ENCODE assay signal across 19 cellular contexts in the genomic region with DNA sequence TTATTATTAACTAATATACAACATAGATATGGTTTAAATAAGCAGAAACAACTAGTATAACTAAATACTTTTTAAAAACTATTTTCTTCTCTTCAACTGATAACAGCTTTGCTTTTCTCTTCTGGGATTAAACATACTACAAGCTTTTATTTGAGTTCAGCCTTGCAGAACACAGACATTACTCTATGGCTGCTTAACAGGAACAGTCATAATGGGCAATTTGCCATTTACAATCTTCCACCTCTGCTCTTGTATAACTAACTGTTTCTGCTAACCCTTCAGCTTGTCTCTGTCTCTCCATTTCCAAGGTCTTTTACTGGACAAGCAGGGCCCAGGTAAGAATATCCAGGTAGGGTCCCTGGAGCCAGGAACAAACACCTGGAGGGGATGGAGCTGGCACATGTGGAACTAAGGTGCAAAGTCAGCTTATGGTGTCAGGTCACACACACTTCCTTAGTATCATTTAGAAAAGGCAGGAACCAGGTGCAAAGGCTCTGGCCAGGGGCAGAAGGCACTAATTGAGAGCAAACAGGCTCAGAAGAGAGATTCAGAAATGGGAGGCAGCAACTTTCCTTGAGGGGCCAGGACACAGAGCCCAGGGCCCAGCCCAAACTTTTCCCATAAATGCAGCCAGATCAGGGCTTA.
DNase-seq lines count a peak whose midpoint lies in the region; ATAC-seq and TF ChIP-seq lines count a peak whose summit lies in the region.
"Had no signal": no experiment of that assay in that cellular context is flagged by ENCODE, and none has a peak within 500 bp of the region (broad histone marks: within the 10 kb centered on the region; RNA-seq: fewer than 3 reads in every experiment).

No MANE protein-coding gene starts in this region.

- no peak overlapping the region for H3K27ac ChIP-seq in RWPE2 (ENCODE audit: poor library complexity, severe bottlenecking)
- no peak overlapping the region for H3K27ac ChIP-seq in substantia nigra (ENCODE audit: low read depth, low read length, poor library complexity, severe bottlenecking)
- H3K27ac ChIP-seq: SJCRH30, upper lobe of left lung had no signal

- no peaks in the 10 kb centered on the region for H3K4me1 Mint-ChIP-seq in activated T-helper 1 cell treated with anti-CD3 and anti-CD28 coated beads, Interleukin-12 subunit alpha, Interleukin-12 subunit beta, Interleukin-2, Interleukin-4 antibody, amounts not matched to agents 30 ng/mL and 10 ng/mL and 1 ng/mL, durations not matched to agents 14 hours and 24 hours and 36 hours (ENCODE audit: low read depth)
- H3K4me1 Mint-ChIP-seq: activated naive CD8-positive, alpha-beta T cell treated with anti-CD3 and anti-CD28 coated beads, Interleukin-2, amount 10 ng/mL, durations not matched to agents 7 days and 5 days; stimulated activated memory B cell treated with anti-CD40 and anti-IgM and Interleukin-4, amounts not matched to agents 10 μg/mL and 1 μg/mL and 100 μg/mL, for 72 hours had no signal

- ATAC-seq in RWPE2 (ENCODE audit: low read depth) (0 out of 3 replicates have a peak, but pooled peaks have one; percentile 19), HG03354 (IDR thresholded peaks at IDR 0.05; ENCODE audit: poor library complexity, severe bottlenecking, unreplicated experiment) (no peak)
- ATAC-seq: HepG2; stimulated activated memory B cell treated with anti-CD40 and anti-IgM and Interleukin-4, amounts not matched to agents 10 μg/mL and 1 μg/mL and 100 μg/mL, for 72 hours had no signal

- no peak overlapping the region for H3K4me3 Mint-ChIP-seq in activated T-helper 1 cell treated with anti-CD3 and anti-CD28 coated beads, Interleukin-12 subunit alpha, Interleukin-12 subunit beta, Interleukin-2, Interleukin-4 antibody, amounts not matched to agents 30 ng/mL and 10 ng/mL and 1 ng/mL, durations not matched to agents 14 hours and 24 hours and 36 hours
- H3K4me3 Mint-ChIP-seq: activated naive CD8-positive, alpha-beta T cell treated with anti-CD3 and anti-CD28 coated beads, Interleukin-2, amount 10 ng/mL, durations not matched to agents 7 days and 5 days; activated T-cell treated with anti-CD3 and anti-CD28 coated beads, Interleukin-2, amount 50 U/mL, for 24 hours; stimulated activated memory B cell treated with anti-CD40 and anti-IgM and Interleukin-4, amounts not matched to agents 10 μg/mL and 1 μg/mL and 100 μg/mL, for 72 hours had no signal

- no peaks in the 10 kb centered on the region for H3K27me3 ChIP-seq in RWPE2 (ENCODE audit: insufficient read depth, poor library complexity, severe bottlenecking)
- H3K27me3 ChIP-seq: SJCRH30, upper lobe of left lung had no signal

- DNase-seq in DMS153 (lab: John Stamatoyannopoulos, UW) (peak; percentile 37), NCI-H1105 treated with DMSO at 0.1 percent for 48 hours (lab: John Stamatoyannopoulos, UW) (peak; percentile 84), RWPE2 (ENCODE audit: low spot score) (no peak), glomerular visceral epithelial cell (ENCODE audit: extremely low spot score) (peak; percentile 57), NCI-H82 treated with DMSO at 0.1 percent for 48 hours (lab: John Stamatoyannopoulos, UW; ENCODE audit: unreplicated experiment) (no peak), substantia nigra (lab: John Stamatoyannopoulos, UW) (no peak)
- no peak for DNase-seq in activated T-helper 1 cell treated with anti-CD3 and anti-CD28 coated beads, Interleukin-12 subunit alpha, Interleukin-12 subunit beta, Interleukin-2, Interleukin-4 antibody, amounts not matched to agents 30 ng/mL and 10 ng/mL and 1 ng/mL, durations not matched to agents 14 hours and 24 hours and 36 hours (ENCODE audit: low spot score)
- DNase-seq: activated CD4-positive, alpha-beta T cell treated with anti-CD3 and anti-CD28 coated beads for 48 hours; activated naive CD8-positive, alpha-beta T cell treated with anti-CD3 and anti-CD28 coated beads, Interleukin-2, amount 10 ng/mL, durations not matched to agents 7 days and 5 days; activated T-cell treated with anti-CD3 and anti-CD28 coated beads, Interleukin-2, amount 50 U/mL, for 24 hours; DND-41; head of caudate nucleus; MV-4-11; nucleus accumbens; SJCRH30; upper lobe of left lung had no signal

- TF ChIP-seq CTCF in RWPE2 (IDR thresholded peaks at IDR 0.05; ENCODE audit: poor library complexity, severe bottlenecking), result no peak

- no peaks in the 10 kb centered on the region for H3K36me3 ChIP-seq in RWPE2 (ENCODE audit: low read depth)
- H3K36me3 ChIP-seq: SJCRH30, upper lobe of left lung had no signal

- no peaks in the 10 kb centered on the region for H3K4me1 ChIP-seq in RWPE2 (ENCODE audit: insufficient read depth, poor library complexity, severe bottlenecking)
- H3K4me1 ChIP-seq: upper lobe of left lung had no signal

- H3K9me3 ChIP-seq in RWPE2 (ENCODE audit: severe bottlenecking), result no peaks in the 10 kb centered on the region
- H3K9me3 ChIP-seq: SJCRH30, upper lobe of left lung had no signal

- H3K4me3 ChIP-seq in RWPE2 (ENCODE audit: severe bottlenecking), result no peak overlapping the region
- H3K4me3 ChIP-seq: SJCRH30, upper lobe of left lung had no signal

- no peaks in the 10 kb centered on the region for H3K36me3 Mint-ChIP-seq in activated T-helper 1 cell treated with anti-CD3 and anti-CD28 coated beads, Interleukin-12 subunit alpha, Interleukin-12 subunit beta, Interleukin-2, Interleukin-4 antibody, amounts not matched to agents 30 ng/mL and 10 ng/mL and 1 ng/mL, durations not matched to agents 14 hours and 24 hours and 36 hours (ENCODE audit: low read depth)
- H3K36me3 Mint-ChIP-seq: activated naive CD8-positive, alpha-beta T cell treated with anti-CD3 and anti-CD28 coated beads, Interleukin-2, amount 10 ng/mL, durations not matched to agents 7 days and 5 days; stimulated activated memory B cell treated with anti-CD40 and anti-IgM and Interleukin-4, amounts not matched to agents 10 μg/mL and 1 μg/mL and 100 μg/mL, for 72 hours had no signal

- intact Hi-C loops in activated T-helper 1 cell treated with anti-CD3 and anti-CD28 coated beads, Interleukin-12 subunit alpha, Interleukin-12 subunit beta, Interleukin-2, Interleukin-4 antibody, amounts not matched to agents 30 ng/mL and 10 ng/mL and 1 ng/mL, durations not matched to agents 14 hours and 24 hours and 36 hours (cut with micrococcal nuclease), result no loop called here

- no peak overlapping the region for H3K27ac Mint-ChIP-seq in activated T-helper 1 cell treated with anti-CD3 and anti-CD28 coated beads, Interleukin-12 subunit alpha, Interleukin-12 subunit beta, Interleukin-2, Interleukin-4 antibody, amounts not matched to agents 30 ng/mL and 10 ng/mL and 1 ng/mL, durations not matched to agents 14 hours and 24 hours and 36 hours
- H3K27ac Mint-ChIP-seq: activated naive CD8-positive, alpha-beta T cell treated with anti-CD3 and anti-CD28 coated beads, Interleukin-2, amount 10 ng/mL, durations not matched to agents 7 days and 5 days; activated T-cell treated with anti-CD3 and anti-CD28 coated beads, Interleukin-2, amount 50 U/mL, for 24 hours; stimulated activated memory B cell treated with anti-CD40 and anti-IgM and Interleukin-4, amounts not matched to agents 10 μg/mL and 1 μg/mL and 100 μg/mL, for 72 hours had no signal

- peaks cover 15% of the 10 kb centered on the region for H3K9me3 Mint-ChIP-seq in activated T-helper 1 cell treated with anti-CD3 and anti-CD28 coated beads, Interleukin-12 subunit alpha, Interleukin-12 subunit beta, Interleukin-2, Interleukin-4 antibody, amounts not matched to agents 30 ng/mL and 10 ng/mL and 1 ng/mL, durations not matched to agents 14 hours and 24 hours and 36 hours

- peaks cover 4% of the 10 kb centered on the region for H3K27me3 Mint-ChIP-seq in activated T-helper 1 cell treated with anti-CD3 and anti-CD28 coated beads, Interleukin-12 subunit alpha, Interleukin-12 subunit beta, Interleukin-2, Interleukin-4 antibody, amounts not matched to agents 30 ng/mL and 10 ng/mL and 1 ng/mL, durations not matched to agents 14 hours and 24 hours and 36 hours (ENCODE audit: insufficient read depth)
- H3K27me3 Mint-ChIP-seq: activated naive CD8-positive, alpha-beta T cell treated with anti-CD3 and anti-CD28 coated beads, Interleukin-2, amount 10 ng/mL, durations not matched to agents 7 days and 5 days; activated T-cell treated with anti-CD3 and anti-CD28 coated beads, Interleukin-2, amount 50 U/mL, for 24 hours had no signal

Comparison
In these comparisons a context has a peak if more than half of its experiments do, and no peak if none do; other contexts are left out.
1. DNase-seq: peak in DMS153 (single experiment), NCI-H1105 treated with DMSO at 0.1 percent for 48 hours (single experiment) and glomerular visceral epithelial cell (single experiment); none in RWPE2 (single experiment), activated T-helper 1 cell treated with anti-CD3 and anti-CD28 coated beads, Interleukin-12 subunit alpha, Interleukin-12 subunit beta, Interleukin-2, Interleukin-4 antibody, amounts not matched to agents 30 ng/mL and 10 ng/mL and 1 ng/mL, durations not matched to agents 14 hours and 24 hours and 36 hours (single experiment), NCI-H82 treated with DMSO at 0.1 percent for 48 hours (single experiment) and substantia nigra (0 of 49).